Comparison of ENCODE assay signal across 30 cellular contexts in genomic region chr7:2215851-2216250, GRCh38. TPM values are rescaled to one million over a fixed set of nuclear protein-coding genes. Genes with fewer than 3 reads are reported as not detected.
A peak's percentile ranks its signal among the peaks of the same experiment; 100 is the strongest.
DNase-seq lines count a peak whose midpoint lies in the region; ATAC-seq, FAIRE-seq and TF ChIP-seq lines count a peak whose summit lies in the region.
"Had no signal": no experiment of that assay in that cellular context is flagged by ENCODE, and none has a peak within 500 bp of the region (broad histone marks: within the 10 kb centered on the region; RNA-seq: fewer than 3 reads in every experiment).

No MANE protein-coding gene starts in this region.

- H2AFZ ChIP-seq in K562 (ENCODE audit: low read depth, low read length): no peak overlapping the region

- peaks cover 0 to 4% of the 10 kb centered on the region in 2 donors for H3K4me1 ChIP-seq in right atrium auricular region
- no peaks in the 10 kb centered on the region for H3K4me1 ChIP-seq in K562 (replicated peaks in 1 of 2; ENCODE audit: control insufficient read depth in 2 of 2, insufficient read depth in 2 of 2, low read length in 2 of 2)

- H3K27ac Mint-ChIP-seq in T-helper 1 cell treated with Interleukin-12 subunit alpha and Interleukin-12 subunit beta and Interleukin-4 antibody, amounts not matched to agents 30 μg/mL and 1 μg/mL, for 36 hours: peak overlapping the region; percentile 12
- peak overlapping the region; percentile 69 for H3K27ac Mint-ChIP-seq in stimulated activated naive B cell treated with anti-CD40 and anti-IgM and Interleukin-4, amounts not matched to agents 10 μg/mL and 1 μg/mL and 100 μg/mL, for 72 hours
- H3K27ac Mint-ChIP-seq: B cell, IgD-negative memory B cell had no signal

- CTCF ChIA-PET in K562 (lab: Yijun Ruan, JAX; ENCODE audit: low intra/inter-chr PET ratio): no interaction called here

- peaks cover 63% of the 10 kb centered on the region for H3K36me3 ChIP-seq in right atrium auricular region
- peaks cover 83% of the 10 kb centered on the region; the same call in 2 of the 3 replicates for H3K36me3 ChIP-seq in K562 (ENCODE audit: control insufficient read depth, insufficient read depth, low read length)

- H3K27me3 ChIP-seq in right atrium auricular region (no peaks in the 10 kb centered on the region), K562 (ENCODE audit: control insufficient read depth in 2 of 2, insufficient read depth in 2 of 2, low read length in 2 of 2) (no peaks in the 10 kb centered on the region)

- peak overlapping the region; percentile 77 to 98 for H3K27ac ChIP-seq in right atrium auricular region
- no peak overlapping the region for H3K27ac ChIP-seq in K562 (ENCODE audit: extremely low read depth, low read depth, low read length)
- H3K27ac ChIP-seq: 22Rv1, HL-60, SK-N-MC had no signal

- no peak for TF ChIP-seq POLR2A in K562 (conservative IDR thresholded peaks at IDR 0.05)

- H3K79me2 ChIP-seq in K562 (ENCODE audit: control insufficient read depth, insufficient read depth, low read length): no peaks in the 10 kb centered on the region

- no peaks in the 10 kb centered on the region for H3K9me3 Mint-ChIP-seq in T-helper 1 cell treated with Interleukin-12 subunit alpha and Interleukin-12 subunit beta and Interleukin-4 antibody, amounts not matched to agents 30 μg/mL and 1 μg/mL, for 36 hours
- no peaks in the 10 kb centered on the region for H3K9me3 Mint-ChIP-seq in stimulated activated naive B cell treated with anti-CD40 and anti-IgM and Interleukin-4, amounts not matched to agents 10 μg/mL and 1 μg/mL and 100 μg/mL, for 72 hours
- H3K9me3 Mint-ChIP-seq: CD8-positive, alpha-beta memory T cell; IgD-negative memory B cell had no signal

- H3K4me1 Mint-ChIP-seq in T-helper 1 cell treated with Interleukin-12 subunit alpha and Interleukin-12 subunit beta and Interleukin-4 antibody, amounts not matched to agents 30 μg/mL and 1 μg/mL, for 36 hours (ENCODE audit: low read depth): no peaks in the 10 kb centered on the region
- H3K4me1 Mint-ChIP-seq in stimulated activated naive B cell treated with anti-CD40 and anti-IgM and Interleukin-4, amounts not matched to agents 10 μg/mL and 1 μg/mL and 100 μg/mL, for 72 hours: peaks cover 15 to 17% of the 10 kb centered on the region in 2 donors
- H3K4me1 Mint-ChIP-seq: B cell, CD14-positive monocyte had no signal

- TF ChIP-seq RAD21 in K562 (CRISPR knock-in tag; conservative IDR thresholded peaks at IDR 0.05 in 1 of 2, IDR thresholded peaks at IDR 0.05 in 1 of 2): no peak

- H4K20me1 ChIP-seq in K562 (replicated peaks; ENCODE audit: control insufficient read depth, insufficient read depth, low read length): no peaks in the 10 kb centered on the region

- H3K27me3 Mint-ChIP-seq in T-helper 1 cell treated with Interleukin-12 subunit alpha and Interleukin-12 subunit beta and Interleukin-4 antibody, amounts not matched to agents 30 μg/mL and 1 μg/mL, for 36 hours (ENCODE audit: low read depth): no peaks in the 10 kb centered on the region
- no peaks in the 10 kb centered on the region for H3K27me3 Mint-ChIP-seq in stimulated activated naive B cell treated with anti-CD40 and anti-IgM and Interleukin-4, amounts not matched to agents 10 μg/mL and 1 μg/mL and 100 μg/mL, for 72 hours
- H3K27me3 Mint-ChIP-seq: B cell; CD8-positive, alpha-beta memory T cell; IgD-negative memory B cell had no signal

- intact Hi-C loops in Right ventricle myocardium superior (cut with DNase I): no loop called here
- intact Hi-C loops in K562 (cut with micrococcal nuclease): no loop called here

- no TSS peak for BruUV-seq in K562 (replicated peaks; lab: Mats Ljungman, UMichigan)

- TF ChIP-seq CTCF in right atrium auricular region (IDR thresholded peaks at IDR 0.05): no peak
- no peak for TF ChIP-seq CTCF in K562 (IDR thresholded peaks at IDR 0.05 in 2 of 3, conservative IDR thresholded peaks at IDR 0.05 in 1 of 3; ENCODE audit: insufficient read depth in 2 of 3, low read depth in 1 of 3, low read length in 3 of 3)

- H3K4me2 ChIP-seq in K562 (ENCODE audit: insufficient read depth, low read length): no peak overlapping the region

- FAIRE-seq in K562 (lab: Jason Lieb, UNC): no peak
- FAIRE-seq: GM12878 had no signal

- H3K4me3 ChIP-seq in right atrium auricular region (no peak overlapping the region), K562 (no peak overlapping the region)
- H3K4me3 ChIP-seq: GM12878, SK-N-MC had no signal

- DNase-seq in T-helper 1 cell (no peak), right atrium auricular region (ENCODE audit: low spot score) (no peak), Right ventricle myocardium superior (no peak), K562 (ENCODE audit: extremely low read depth in 1 of 4, low spot score in 3 of 4) (no peak)
- no peak for DNase-seq in stimulated activated naive B cell treated with anti-CD40 and anti-IgM and Interleukin-4, amounts not matched to agents 10 μg/mL and 1 μg/mL and 100 μg/mL, for 72 hours
- DNase-seq in activated CD8-positive, alpha-beta memory T cell treated with anti-CD3 and anti-CD28 coated beads for 24 hours: no peak
- DNase-seq in NK-92 treated with Interleukin-12 subunit alpha and Interleukin-12 subunit beta, amount 100 ng/mL, for 24 hours (lab: John Stamatoyannopoulos, UW): no peak
- DNase-seq: CD8-positive, alpha-beta memory T cell; DMS 273 treated with DMSO at 0.1 percent for 48 hours; DMS79; EL; GDM1; GOT3; HCEC 1CT; Kasumi-1; MV-4-11; NCI-H1694; NCI-H2029 treated with DMSO at 0.1 percent for 48 hours; NCI-H2227 treated with DMSO at 0.1 percent for 48 hours; NCI-H526 treated with DMSO at 0.1 percent for 48 hours; RPMI8226; SIG-M5 had no signal

- peaks cover 22% of the 10 kb centered on the region for H3K36me3 Mint-ChIP-seq in T-helper 1 cell treated with Interleukin-12 subunit alpha and Interleukin-12 subunit beta and Interleukin-4 antibody, amounts not matched to agents 30 μg/mL and 1 μg/mL, for 36 hours (ENCODE audit: low read depth)
- H3K36me3 Mint-ChIP-seq in stimulated activated naive B cell treated with anti-CD40 and anti-IgM and Interleukin-4, amounts not matched to agents 10 μg/mL and 1 μg/mL and 100 μg/mL, for 72 hours: peaks cover 79 to 93% of the 10 kb centered on the region in 2 donors

- H3K4me3 Mint-ChIP-seq in T-helper 1 cell treated with Interleukin-12 subunit alpha and Interleukin-12 subunit beta and Interleukin-4 antibody, amounts not matched to agents 30 μg/mL and 1 μg/mL, for 36 hours: no peak overlapping the region
- H3K4me3 Mint-ChIP-seq in stimulated activated naive B cell treated with anti-CD40 and anti-IgM and Interleukin-4, amounts not matched to agents 10 μg/mL and 1 μg/mL and 100 μg/mL, for 72 hours: no peak overlapping the region
- H3K4me3 Mint-ChIP-seq: B cell, CD14-positive monocyte, IgD-negative memory B cell had no signal

- no peaks in the 10 kb centered on the region for H3K9me3 ChIP-seq in right atrium auricular region
- H3K9me3 ChIP-seq in K562 (replicated peaks; ENCODE audit: control insufficient read depth, insufficient read depth, low read depth, low read length): 0 out of 2 replicates have a peak, but pooled peaks cover 2% of the 10 kb centered on the region

- in situ Hi-C loops in K562 (cut with MboI): no loop called here

- no peak overlapping the region; a peak in 1 of 4 replicates for H3K9ac ChIP-seq in K562 (ENCODE audit: insufficient read depth in 1 of 2, low read depth in 2 of 2, low read length in 2 of 2)

- ATAC-seq in Right ventricle myocardium superior (ENCODE audit: poor library complexity) (no peak), K562 (no peak)
- ATAC-seq in stimulated activated naive B cell treated with anti-CD40 and anti-IgM and Interleukin-4, amounts not matched to agents 10 μg/mL and 1 μg/mL and 100 μg/mL, for 72 hours (replicated peaks): no peak
- ATAC-seq: GM12878 had no signal

- POLR2A ChIA-PET in K562 (lab: Yijun Ruan, JAX): interaction anchor here (0.6 kb wide), 1 partner anchor 58 kb away, joined by 3 read pairs; no protein-coding TSS in a partner anchor

- WGBS in K562 (ENCODE audit: insufficient coverage, low coverage, missing lambda C conversion rate): 91% methylated on average over 14 of the region's 17 CpGs

- TF ChIP-seq EP300 in K562 (IDR thresholded peaks at IDR 0.05; ENCODE audit: low read length): no peak

- H3K9me1 ChIP-seq in K562 (ENCODE audit: control insufficient read depth, insufficient read depth, low read length): no peaks in the 10 kb centered on the region

RNA-seq across cellular contexts. Expression of gene MAD1L1, which starts 16.9 kb away (rescaled TPM):
- 10 to 100 TPM; 13.3 to 31.9 TPM for total RNA-seq in right atrium auricular region
- 17.9 TPM for total RNA-seq in Right ventricle myocardium superior
- 159 and 265 TPM in 2 replicates for total RNA-seq in K562 (2011; cell fraction: chromatin; rRNA removed; ENCODE audit: low replicate concordance)
- 94.7 and 113 TPM in 2 replicates for total RNA-seq in K562 (2011; cell fraction: nucleolus; rRNA removed)
- 88.9 and 95.8 TPM in 2 replicates for total RNA-seq in K562 (2011; cell fraction: nucleoplasm; rRNA removed)
- total RNA-seq in K562 (2014; rRNA removed): 89.7 and 103 TPM in 2 replicates
- 6.8 and 12.3 TPM in 2 replicates for total RNA-seq in K562 (2014; rRNA removed; fragmentation: Illumina TruSeq; extraction: Trizol)
- total RNA-seq in K562 (2015; rRNA removed; fragmentation: Illumina TruSeq; extraction: Trizol): 32.6 TPM in 2 replicates
- total RNA-seq in K562 (2021): 67.4 and 75.3 TPM in 2 replicates
- 18.0 and 23.3 TPM in 2 replicates for polyA plus RNA-seq in K562 (2011; rRNA removed)
- polyA plus RNA-seq in K562 (2011; cell fraction: cytosol; rRNA removed): 31.4 and 103 TPM in 2 replicates
- polyA plus RNA-seq in K562 (2011; cell fraction: nucleus; rRNA removed): 23.7 and 53.1 TPM in 2 replicates
- polyA plus RNA-seq in K562 (2012): 50.7 and 89.9 TPM in 2 replicates
- polyA plus RNA-seq in K562 (2014; fragmentation: Illumina TruSeq; extraction: Trizol): 11.4 and 16.7 TPM in 2 replicates
- polyA plus RNA-seq in K562 (2014; fragmentation: Nextera tagmentation; extraction: Ambion mirVana): 1 to 10 TPM; 1.7 to 5.0 TPM
- 53.5 and 65.3 TPM in 2 replicates for polyA plus RNA-seq in K562 (2014; rRNA removed)
- 14.5 and 17.9 TPM in 2 replicates for polyA minus RNA-seq in K562 (2011; rRNA and poly(A)+ RNA removed)
- polyA minus RNA-seq in K562 (2011; cell fraction: cytosol; rRNA and poly(A)+ RNA removed): 34.4 and 62.5 TPM in 2 replicates
- polyA minus RNA-seq in K562 (2011; cell fraction: nucleus; rRNA and poly(A)+ RNA removed): 21.5 and 31.9 TPM in 2 replicates

RNA-seq across cellular contexts. Expression of gene MRM2, which starts 26.2 kb away (rescaled TPM):
- total RNA-seq in right atrium auricular region (10 to 100 TPM; 13.2 to 13.7 TPM), Right ventricle myocardium superior (20.0 TPM), K562 (2014; rRNA removed) (48.3 and 50.5 TPM in 2 replicates), K562 (2014; rRNA removed; fragmentation: Illumina TruSeq; extraction: Trizol) (41.7 and 43.9 TPM in 2 replicates), K562 (2015; rRNA removed; fragmentation: Illumina TruSeq; extraction: Trizol) (45.9 and 50.7 TPM in 2 replicates), K562 (2021) (47.9 and 50.2 TPM in 2 replicates)
- total RNA-seq in K562 (2011; cell fraction: chromatin; rRNA removed; ENCODE audit: low replicate concordance): 24.0 and 38.8 TPM in 2 replicates
- total RNA-seq in K562 (2011; cell fraction: nucleolus; rRNA removed): 23.0 and 36.2 TPM in 2 replicates
- total RNA-seq in K562 (2011; cell fraction: nucleoplasm; rRNA removed): 26.9 and 28.0 TPM in 2 replicates
- polyA plus RNA-seq in K562 (2011; rRNA removed) (29.3 and 32.4 TPM in 2 replicates), K562 (2014; fragmentation: Illumina TruSeq; extraction: Trizol) (54.5 and 62.0 TPM in 2 replicates), K562 (2014; fragmentation: Nextera tagmentation; extraction: Ambion mirVana) (100 to 1,000 TPM in 1 of 2 experiments, 10 to 100 TPM in 1; 70.4 to 116 TPM), K562 (2014; rRNA removed) (44.1 and 50.2 TPM in 2 replicates)
- 19.7 and 23.9 TPM in 2 replicates for polyA plus RNA-seq in K562 (2011; cell fraction: cytosol; rRNA removed)
- 10.7 and 12.6 TPM in 2 replicates for polyA plus RNA-seq in K562 (2011; cell fraction: nucleus; rRNA removed)
- 34.0 and 47.0 TPM in 2 replicates for polyA plus RNA-seq in K562 (2012)
- 20.5 and 21.4 TPM in 2 replicates for polyA minus RNA-seq in K562 (2011; rRNA and poly(A)+ RNA removed)
- 13.3 and 21.0 TPM in 2 replicates for polyA minus RNA-seq in K562 (2011; cell fraction: cytosol; rRNA and poly(A)+ RNA removed)
- polyA minus RNA-seq in K562 (2011; cell fraction: nucleus; rRNA and poly(A)+ RNA removed): 9.2 and 13.9 TPM in 2 replicates

RNA-seq across cellular contexts. Expression of gene NUDT1, which starts 26.2 kb away (rescaled TPM):
- total RNA-seq in right atrium auricular region (10 to 100 TPM; 12.2 to 14.2 TPM), Right ventricle myocardium superior (10.6 TPM), K562 (2014; rRNA removed) (73.3 and 79.6 TPM in 2 replicates), K562 (2014; rRNA removed; fragmentation: Illumina TruSeq; extraction: Trizol) (12.7 and 25.8 TPM in 2 replicates), K562 (2015; rRNA removed; fragmentation: Illumina TruSeq; extraction: Trizol) (45.8 and 48.5 TPM in 2 replicates), K562 (2021) (39.3 and 44.8 TPM in 2 replicates)
- 6.3 and 17.2 TPM in 2 replicates for total RNA-seq in K562 (2011; cell fraction: chromatin; rRNA removed; ENCODE audit: low replicate concordance)
- 20.5 and 20.8 TPM in 2 replicates for total RNA-seq in K562 (2011; cell fraction: nucleolus; rRNA removed)
- total RNA-seq in K562 (2011; cell fraction: nucleoplasm; rRNA removed): 16.0 and 16.9 TPM in 2 replicates
- polyA plus RNA-seq in K562 (2011; rRNA removed) (26.0 and 32.1 TPM in 2 replicates), K562 (2014; fragmentation: Illumina TruSeq; extraction: Trizol) (29.6 and 41.1 TPM in 2 replicates), K562 (2014; fragmentation: Nextera tagmentation; extraction: Ambion mirVana) (10 to 100 TPM in 1 of 2 experiments, 1 to 10 TPM in 1; 5.3 to 16.2 TPM), K562 (2014; rRNA removed) (63.1 and 64.4 TPM in 2 replicates)
- 42.4 and 49.5 TPM in 2 replicates for polyA plus RNA-seq in K562 (2011; cell fraction: cytosol; rRNA removed)
- 35.5 and 42.6 TPM in 2 replicates for polyA plus RNA-seq in K562 (2011; cell fraction: nucleus; rRNA removed)
- 74.2 and 74.5 TPM in 2 replicates for polyA plus RNA-seq in K562 (2012)
- polyA minus RNA-seq in K562 (2011; rRNA and poly(A)+ RNA removed): 10.8 and 13.0 TPM in 2 replicates
- 15.0 and 18.8 TPM in 2 replicates for polyA minus RNA-seq in K562 (2011; cell fraction: cytosol; rRNA and poly(A)+ RNA removed)
- 6.9 and 7.9 TPM in 2 replicates for polyA minus RNA-seq in K562 (2011; cell fraction: nucleus; rRNA and poly(A)+ RNA removed)
